In genomic region chr2:211086049-211086448, GRCh38 we compare ENCODE assay signal across 23 cellular contexts.
"Had no signal": no experiment of that assay in that cellular context is flagged by ENCODE, and none has a peak within 500 bp of the region (broad histone marks: within the 10 kb centered on the region; RNA-seq: fewer than 3 reads in every experiment).

No MANE protein-coding gene starts in this region.

- H3K36me3 Mint-ChIP-seq: activated naive CD4-positive, alpha-beta T cell treated with anti-CD3 and anti-CD28 coated beads, Interleukin-2, amount 50 U/mL, for 24 hours; naive thymus-derived CD4-positive, alpha-beta T cell had no signal

- H3K27me3 Mint-ChIP-seq: naive thymus-derived CD4-positive, alpha-beta T cell had no signal

- H3K4me1 Mint-ChIP-seq: activated naive CD4-positive, alpha-beta T cell treated with anti-CD3 and anti-CD28 coated beads, Interleukin-2, amount 50 U/mL, for 24 hours; naive thymus-derived CD4-positive, alpha-beta T cell had no signal

- H3K4me3 Mint-ChIP-seq: activated naive CD4-positive, alpha-beta T cell treated with anti-CD3 and anti-CD28 coated beads, Interleukin-2, amount 50 U/mL, for 24 hours; naive thymus-derived CD4-positive, alpha-beta T cell had no signal

- H3K4me1 ChIP-seq: body of pancreas, heart right ventricle, psoas muscle, thyroid gland, upper lobe of right lung had no signal

- H3K27ac ChIP-seq: body of pancreas, cardiac muscle cell, heart right ventricle, neutrophil, ovary, psoas muscle, thyroid gland, upper lobe of right lung, VCaP had no signal

- H3K36me3 ChIP-seq: cardiac muscle cell, heart right ventricle, neutrophil, ovary, thyroid gland, upper lobe of right lung had no signal

- ATAC-seq: body of pancreas; heart right ventricle; left lobe of liver; naive thymus-derived CD4-positive, alpha-beta T cell; psoas muscle; right cardiac atrium; stimulated activated naive CD8-positive, alpha-beta T cell treated with anti-CD3 and anti-CD28 coated beads, Interleukin-15, Interleukin-2, amounts not matched to agents 100 U/mL and 50 U/mL, for 24 hours; upper lobe of right lung had no signal

- H3K9me3 Mint-ChIP-seq: activated naive CD4-positive, alpha-beta T cell treated with anti-CD3 and anti-CD28 coated beads, Interleukin-2, amount 50 U/mL, for 24 hours had no signal

- H3K4me3 ChIP-seq: body of pancreas, cardiac muscle cell, heart right ventricle, lung, ovary, psoas muscle, thyroid gland, upper lobe of right lung had no signal

- H3K27me3 ChIP-seq: body of pancreas, cardiac muscle cell, heart right ventricle, neutrophil, ovary, thyroid gland, upper lobe of right lung had no signal

- DNase-seq: activated CD4-positive, alpha-beta T cell treated with anti-CD3 and anti-CD28 coated beads, Interleukin-2, amount 50 U/mL, for 1 hour; activated CD4-positive, CD25-positive, alpha-beta regulatory T cell treated with anti-CD3 and anti-CD28 coated beads, Interleukin-2, amount 50 U/mL, for 72 hours; activated gamma-delta T cell treated with Interleukin-2 at 50 U/mL for 16 hours; activated T-cell treated with anti-CD3 and anti-CD28 coated beads, Interleukin-2, amount 50 U/mL, for 1 hour; anterior cingulate cortex; body of pancreas; heart right ventricle; naive thymus-derived CD4-positive, alpha-beta T cell; ovary; psoas muscle; right cardiac atrium; stimulated activated CD4-positive, alpha-beta T cell treated with anti-CD3 and anti-CD28 coated beads, Interleukin-12 subunit alpha, Interleukin-12 subunit beta, amount 100 ng/mL, for 4 hours; stimulated activated CD4-positive, alpha-beta T cell treated with anti-CD3 and anti-CD28 coated beads, Interleukin-4, amount 100 ng/mL, for 4 hours; stimulated activated naive CD8-positive, alpha-beta T cell treated with anti-CD3 and anti-CD28 coated beads, Interleukin-15, Interleukin-2, amounts not matched to agents 100 U/mL and 50 U/mL, for 24 hours; thyroid gland; upper lobe of right lung had no signal

- H3K27ac Mint-ChIP-seq: activated naive CD4-positive, alpha-beta T cell treated with anti-CD3 and anti-CD28 coated beads, Interleukin-2, amount 50 U/mL, for 24 hours; naive thymus-derived CD4-positive, alpha-beta T cell had no signal

- FAIRE-seq: endometrium had no signal

- H3K9me3 ChIP-seq: body of pancreas, heart right ventricle, neutrophil, ovary, psoas muscle, thyroid gland, upper lobe of right lung had no signal
